ENCODE assay signal across 22 cellular contexts in genomic region chr10:94005050-94005449, GRCh38. TPM values are rescaled to one million over a fixed set of nuclear protein-coding genes. Genes with fewer than 3 reads are reported as not detected.
DNase-seq lines count a peak whose midpoint lies in the region; ATAC-seq and TF ChIP-seq lines count a peak whose summit lies in the region.
"Had no signal": no experiment of that assay in that cellular context is flagged by ENCODE, and none has a peak within 500 bp of the region (broad histone marks: within the 10 kb centered on the region; RNA-seq: fewer than 3 reads in every experiment).

No MANE protein-coding gene starts in this region.

- CTCF ChIA-PET in IMR-90 (lab: Yijun Ruan, JAX) (no interaction called here), RWPE1 (lab: Yijun Ruan, JAX) (no interaction called here)

- H3K9me3 ChIP-seq in IMR-90 (ENCODE audit: control insufficient read depth, insufficient read depth, low read length): no peaks in the 10 kb centered on the region; the same call in 1 of the 2 replicates
- H3K9me3 ChIP-seq: left lung, SJSA1 had no signal

- H3K27ac ChIP-seq in IMR-90 (ENCODE audit: insufficient read depth, low read length): no peak overlapping the region
- H3K27ac ChIP-seq in RWPE1: no peak overlapping the region
- H3K27ac ChIP-seq: cardiac muscle cell, dorsolateral prefrontal cortex, left lung, SJSA1 had no signal

- no peak overlapping the region for H2AK5ac ChIP-seq in IMR-90 (ENCODE audit: low read depth, low read length)

- no peak overlapping the region for H3K56ac ChIP-seq in IMR-90 (ENCODE audit: extremely low read depth, insufficient read depth, low read length)

- no CpG with 5 or more reads among the region's 2 CpGs for WGBS in IMR-90 (ENCODE audit: extremely low coverage in 2 of 2, insufficient read length in 1 of 2), 2 experiments

- peak; percentile 42 for ATAC-seq in IMR-90 (ENCODE audit: low read depth)
- no peak for ATAC-seq in activated CD4-positive, CD25-positive, alpha-beta regulatory T cell treated with anti-CD3 and anti-CD28 coated beads, Interleukin-2, amount 50 U/mL, for 24 hours
- ATAC-seq: left lung had no signal

- no peak overlapping the region for H2BK5ac ChIP-seq in IMR-90 (ENCODE audit: low read depth, low read length, poor library complexity, severe bottlenecking)

- POLR2A ChIA-PET in IMR-90 (lab: Charles Lee; ENCODE audit: unreplicated experiment): no interaction called here
- POLR2A ChIA-PET in RWPE1 (lab: Yijun Ruan, JAX; ENCODE audit: low non-redundant PET): no interaction called here

- H2BK20ac ChIP-seq in IMR-90 (ENCODE audit: low read depth, low read length): no peak overlapping the region

- TF ChIP-seq POLR2A in IMR-90 (IDR thresholded peaks at IDR 0.05; ENCODE audit: low read depth, low read length): no peak

- H4K91ac ChIP-seq in IMR-90 (ENCODE audit: insufficient read depth, low read depth, low read length): no peak overlapping the region

- no peaks in the 10 kb centered on the region; the same call in 1 of the 2 replicates for H4K20me1 ChIP-seq in IMR-90 (ENCODE audit: insufficient read depth, low read length)

- intact Hi-C loops in IMR-90 (cut with micrococcal nuclease): no loop called here

- no peak for TF ChIP-seq RAD21 in IMR-90 (IDR thresholded peaks at IDR 0.05; ENCODE audit: low read length)

- H2AK9ac ChIP-seq in IMR-90 (replicated peaks; ENCODE audit: low read depth, low read length, poor library complexity): no peak overlapping the region

- no peak overlapping the region for H3K18ac ChIP-seq in IMR-90 (ENCODE audit: low read depth, low read length)

- no peak overlapping the region for H4K5ac ChIP-seq in IMR-90 (ENCODE audit: low read depth, low read length)

- H3K14ac ChIP-seq in IMR-90 (replicated peaks; ENCODE audit: low read depth, low read length): 0 out of 2 replicates have a peak overlapping the region, but pooled peaks have one; percentile 2

- no TSS peak for BruUV-seq in IMR-90 (replicated peaks; lab: Mats Ljungman, UMichigan)

- H3K4me1 ChIP-seq in IMR-90 (ENCODE audit: control insufficient read depth, insufficient read depth, low read length): peaks cover 3% of the 10 kb centered on the region

- no peak overlapping the region for H2BK15ac ChIP-seq in IMR-90 (ENCODE audit: low read depth, low read length)

- no peak overlapping the region for H2BK120ac ChIP-seq in IMR-90 (ENCODE audit: low read depth, low read length)

- DNase-seq in IMR-90 (peak; percentile 81), RWPE1 (ENCODE audit: low spot score) (peak; percentile 27), fibroblast of mammary gland (ENCODE audit: low read depth) (peak; percentile 41), skeletal muscle cell (ENCODE audit: low read depth) (peak; percentile 57), SIG-M5 treated with dmso at 0.1 percent for 504 hours (lab: John Stamatoyannopoulos, UW; ENCODE audit: unreplicated experiment) (no peak), GM19240 (ENCODE audit: insufficient read length, low spot score) (no peak)
- DNase-seq: activated CD4-positive, alpha-beta T cell treated with anti-CD3 and anti-CD28 coated beads, Interleukin-2, amount 50 U/mL, for 4 hours; activated effector memory CD4-positive, alpha-beta T cell treated with anti-CD3 and anti-CD28 coated beads, Interleukin-2, amount 50 U/mL, for 16 hours; DND-41; dorsolateral prefrontal cortex; erythroblast; left lung; midbrain; NCI-H1417 treated with DMSO at 0.1 percent for 48 hours; NCI-H524 treated with DMSO at 0.1 percent for 48 hours; posterior cingulate gyrus; stimulated activated CD4-positive, alpha-beta T cell treated with anti-CD3 and anti-CD28 coated beads, Interleukin-4, amount 100 ng/mL, for 1 hour; trophoblast cell had no signal

- dilution Hi-C loops in IMR-90 (cut with HindIII; ENCODE audit: low sequenced_read_pairs, unreplicated experiment): no loop called here

- no peaks in the 10 kb centered on the region for H3K79me1 ChIP-seq in IMR-90 (ENCODE audit: low read depth in 1 of 2, low read length in 2 of 2)

- no peak overlapping the region for H3K23ac ChIP-seq in IMR-90 (ENCODE audit: low read depth, low read length)

- no peak overlapping the region for H2AFZ ChIP-seq in IMR-90 (replicated peaks; ENCODE audit: low read length, poor library complexity)

- no peak overlapping the region for H3K4me3 ChIP-seq in IMR-90 (ENCODE audit: insufficient read depth, low read depth, low read length)
- H3K4me3 ChIP-seq in fibroblast of mammary gland (ENCODE audit: control insufficient read depth, low read depth, low read length): no peak overlapping the region
- H3K4me3 ChIP-seq in skeletal muscle cell (ENCODE audit: low read depth, low read length): no peak overlapping the region
- H3K4me3 ChIP-seq: cardiac muscle cell, dorsolateral prefrontal cortex, left lung, SJSA1, smooth muscle cell had no signal

- H3K4me2 ChIP-seq in IMR-90 (ENCODE audit: low read depth, low read length): no peak overlapping the region
- H3K4me2 ChIP-seq: smooth muscle cell had no signal

- H3K27me3 ChIP-seq in IMR-90 (ENCODE audit: control insufficient read depth, insufficient read depth, low read length): no peaks in the 10 kb centered on the region
- H3K27me3 ChIP-seq: cardiac muscle cell, left lung, SJSA1 had no signal

- H4K8ac ChIP-seq in IMR-90 (ENCODE audit: low read depth in 2 of 2, low read length in 2 of 2): no peak overlapping the region

- no peaks in the 10 kb centered on the region for H3K36me3 ChIP-seq in IMR-90 (ENCODE audit: control insufficient read depth, insufficient read depth, low read length)
- H3K36me3 ChIP-seq: cardiac muscle cell, left lung had no signal

- H3K9me1 ChIP-seq in IMR-90 (ENCODE audit: insufficient read depth, low read length): peaks cover 4% of the 10 kb centered on the region

- no peak overlapping the region for H3K4ac ChIP-seq in IMR-90 (ENCODE audit: low read depth, low read length)

- TF ChIP-seq CTCF in IMR-90 (conservative IDR thresholded peaks at IDR 0.05; ENCODE audit: low read depth, low read length): no peak
- no peak for TF ChIP-seq CTCF in RWPE1 (conservative IDR thresholded peaks at IDR 0.05; ENCODE audit: low read depth)
- TF ChIP-seq CTCF in fibroblast of mammary gland (conservative IDR thresholded peaks at IDR 0.05; ENCODE audit: control insufficient read depth, insufficient read depth, low read depth, low read length): no peak

- no peak overlapping the region for H3K9ac ChIP-seq in IMR-90 (ENCODE audit: low read depth, low read length)

- in situ Hi-C loops in IMR-90 (cut with MboI; ENCODE audit: low sequenced_read_pairs): no loop called here

TF ChIP-seq in IMR-90, 13 proteins besides CTCF, POLR2A, EP300 and RAD21:
- no peak for TF ChIP-seq ELK1 (IDR thresholded peaks at IDR 0.05; ENCODE audit: borderline replicate concordance, low read depth, low read length)

RNA-seq across cellular contexts. Expression of gene PLCE1, which starts 11.3 kb away (rescaled TPM):
- total RNA-seq in IMR-90 (2012; rRNA removed): 3.9 and 4.5 TPM in 2 replicates
- 2.2 TPM in 2 replicates for polyA plus RNA-seq in IMR-90 (2012; rRNA removed)
- 0.76 and 0.87 TPM in 2 replicates for polyA plus RNA-seq in IMR-90 (2012; cell fraction: cytosol; rRNA removed)
- polyA plus RNA-seq in IMR-90 (2012; cell fraction: nucleus; rRNA removed; ENCODE audit: low replicate concordance): 0.97 and 3.2 TPM in 2 replicates

Comparison
In these comparisons a context has a peak if more than half of its experiments do, and no peak if none do; other contexts are left out.
1. DNase-seq: peak in IMR-90 (single experiment), RWPE1 (single experiment), fibroblast of mammary gland (single experiment) and skeletal muscle cell (single experiment); none in SIG-M5 treated with dmso at 0.1 percent for 504 hours (single experiment) and GM19240 (single experiment).